ENCODE assay signal across 14 cellular contexts in the genomic region with DNA sequence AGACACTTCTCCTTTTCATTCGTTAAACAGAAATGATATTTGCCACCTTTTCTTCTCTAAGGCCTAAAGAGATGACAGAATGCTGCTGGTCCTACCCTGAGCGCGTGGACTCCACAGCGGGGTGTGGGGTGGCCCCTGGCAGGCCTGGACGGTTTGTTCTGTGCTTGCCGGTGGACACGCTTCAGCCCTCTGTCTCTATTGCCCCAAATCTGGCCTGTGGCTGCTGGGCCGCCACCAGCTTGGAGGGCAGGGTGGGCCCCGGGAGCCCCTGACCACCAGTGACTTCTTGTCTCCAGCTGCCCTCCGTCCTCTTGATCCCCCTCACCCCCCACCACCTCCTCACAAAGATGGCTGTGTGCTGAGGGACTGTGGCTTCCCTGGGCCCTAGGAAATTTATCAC. TPM values are rescaled to one million over a fixed set of nuclear protein-coding genes. Genes with fewer than 3 reads are reported as not detected.
DNase-seq lines count a peak whose midpoint lies in the region; ATAC-seq and TF ChIP-seq lines count a peak whose summit lies in the region.
"Had no signal": no experiment of that assay in that cellular context is flagged by ENCODE, and none has a peak within 500 bp of the region (broad histone marks: within the 10 kb centered on the region; RNA-seq: fewer than 3 reads in every experiment).

No MANE protein-coding gene starts in this region.

- TF ChIP-seq CTCF in Calu3 (IDR thresholded peaks at IDR 0.05; ENCODE audit: unreplicated experiment) (no peak), brain (conservative IDR thresholded peaks at IDR 0.05) (no peak), spleen (IDR thresholded peaks at IDR 0.05 in 8 of 11, conservative IDR thresholded peaks at IDR 0.05 in 3 of 11) (no peak)

- intact Hi-C loops in Calu3 (cut with micrococcal nuclease; ENCODE audit: unreplicated experiment) (loop anchor here (1.0 to 5.0 kb wide), 3 partner anchors 50 to 127 kb away; no protein-coding TSS in a partner anchor), spleen (cut with DNase I; ENCODE audit: low total_unique reads) (no loop called here)

- H3K27ac ChIP-seq in spleen = no peak overlapping the region
- H3K27ac ChIP-seq: colonic mucosa had no signal

- H3K36me3 ChIP-seq in spleen = no peaks in the 10 kb centered on the region
- H3K36me3 ChIP-seq: colonic mucosa had no signal

- H3K36me3 Mint-ChIP-seq in Calu3 (ENCODE audit: insufficient read depth, unreplicated experiment) (peaks cover 53% of the 10 kb centered on the region), brain (no peaks in the 10 kb centered on the region)

- H3K27ac Mint-ChIP-seq in Calu3 (ENCODE audit: unreplicated experiment) (no peak overlapping the region), brain (peak overlapping the region in 4 of 5 experiments; percentile 64 to 98 (median 92))
- H3K27ac Mint-ChIP-seq: activated naive CD8-positive, alpha-beta T cell treated with anti-CD3 and anti-CD28 coated beads, Interleukin-2, amount 50 U/mL, for 24 hours had no signal

- H3K4me3 Mint-ChIP-seq in Calu3 (ENCODE audit: low read depth, unreplicated experiment) (peak overlapping the region; percentile 51), brain (peak overlapping the region in 2 of 5 experiments; percentile 9 to 12)
- H3K4me3 Mint-ChIP-seq: activated naive CD8-positive, alpha-beta T cell treated with anti-CD3 and anti-CD28 coated beads, Interleukin-2, amount 50 U/mL, for 24 hours had no signal

- no peak for TF ChIP-seq POLR2A in spleen (IDR thresholded peaks at IDR 0.05)

- CTCF ChIA-PET in Calu3 (lab: Charles Lee) = interaction anchor here (1.7 kb wide), 1 partner anchor 74 kb away, joined by 5 read pairs; no protein-coding TSS in a partner anchor

- H3K27me3 ChIP-seq in spleen (replicated peaks in 1 of 7) = peaks cover 0 to 21% (median 5%) of the 10 kb centered on the region in 7 donors
- H3K27me3 ChIP-seq: MG63 had no signal

- peaks cover 0 to 43% (median 15%) of the 10 kb centered on the region in 6 donors for H3K4me1 ChIP-seq in spleen

- H3K9me3 ChIP-seq in spleen = no peaks in the 10 kb centered on the region
- H3K9me3 ChIP-seq: colonic mucosa, MG63 had no signal

- BruUV-seq in Calu3 (replicated peaks; lab: Mats Ljungman, UMichigan) = no TSS peak

- H3K4me1 Mint-ChIP-seq in Calu3 (ENCODE audit: low read depth, unreplicated experiment) = peaks cover 100% of the 10 kb centered on the region
- H3K4me1 Mint-ChIP-seq in brain = peaks cover 100% of the 10 kb centered on the region

- no peaks in the 10 kb centered on the region for H3K27me3 Mint-ChIP-seq in Calu3 (ENCODE audit: unreplicated experiment)
- H3K27me3 Mint-ChIP-seq in brain = peaks cover 8% of the 10 kb centered on the region

- 85 to 91% (median 87%) methylated on average over 10 of the region's 10 CpGs for WGBS in spleen, 5 donors

- no peak overlapping the region for H3K4me3 ChIP-seq in spleen
- H3K4me3 ChIP-seq: colonic mucosa, MG63 had no signal

- no peak for ATAC-seq in GM19455 (IDR thresholded peaks at IDR 0.05; ENCODE audit: unreplicated experiment)
- ATAC-seq: activated naive CD8-positive, alpha-beta T cell treated with anti-CD3 and anti-CD28 coated beads, Interleukin-2, amount 50 U/mL, for 24 hours; Right ventricle myocardium inferior had no signal

- DNase-seq in Calu3 = no peak
- peak; percentile 37 for DNase-seq in midbrain (lab: John Stamatoyannopoulos, UW)
- peak; percentile 45 for DNase-seq in spleen
- DNase-seq in NCI-H1930 (lab: John Stamatoyannopoulos, UW) = no peak
- DNase-seq in NCI-H1436 (lab: John Stamatoyannopoulos, UW) = no peak
- DNase-seq in NK-92 (lab: John Stamatoyannopoulos, UW; ENCODE audit: unreplicated experiment) = no peak
- DNase-seq: activated naive CD8-positive, alpha-beta T cell treated with anti-CD3 and anti-CD28 coated beads, Interleukin-2, amount 50 U/mL, for 24 hours; activated T-cell treated with anti-CD3 and anti-CD28 coated beads, Interleukin-2, amount 50 U/mL, for 1 hour; MG63; stimulated activated CD4-positive, alpha-beta T cell treated with anti-CD3 and anti-CD28 coated beads, Interleukin-15, amount 100 ng/mL, for 24 hours had no signal

- H3K9me3 Mint-ChIP-seq in Calu3 (ENCODE audit: low read depth, unreplicated experiment) (no peaks in the 10 kb centered on the region), brain (no peaks in the 10 kb centered on the region)
- H3K9me3 Mint-ChIP-seq: activated naive CD8-positive, alpha-beta T cell treated with anti-CD3 and anti-CD28 coated beads, Interleukin-2, amount 50 U/mL, for 24 hours had no signal

RNA-seq across cellular contexts. Expression of a gene that starts 5.7 kb away (rescaled TPM):
- total RNA-seq in Calu3 (2022) (14.3 and 32.4 TPM in 2 replicates), spleen (1 to 10 TPM; 4.1 to 8.7 (median 6.1) TPM)
- polyA plus RNA-seq in brain (ENCODE audit: insufficient read depth, low read depth, low replicate concordance) (11.4 TPM), spleen (1 to 10 TPM in 1 of 3 donors, under 1 TPM in 2; 0.28 to 1.6 (median 0.56) TPM)

Comparison
In these comparisons a context has a peak if more than half of its experiments do, and no peak if none do; other contexts are left out.
1. DNase-seq: peak in midbrain (single experiment) and spleen (single experiment); none in Calu3 (single experiment), NCI-H1930 (0 of 2), NCI-H1436 (single experiment) and NK-92 (single experiment).